20 cellular contexts compared by ENCODE assay signal in the genomic region with DNA sequence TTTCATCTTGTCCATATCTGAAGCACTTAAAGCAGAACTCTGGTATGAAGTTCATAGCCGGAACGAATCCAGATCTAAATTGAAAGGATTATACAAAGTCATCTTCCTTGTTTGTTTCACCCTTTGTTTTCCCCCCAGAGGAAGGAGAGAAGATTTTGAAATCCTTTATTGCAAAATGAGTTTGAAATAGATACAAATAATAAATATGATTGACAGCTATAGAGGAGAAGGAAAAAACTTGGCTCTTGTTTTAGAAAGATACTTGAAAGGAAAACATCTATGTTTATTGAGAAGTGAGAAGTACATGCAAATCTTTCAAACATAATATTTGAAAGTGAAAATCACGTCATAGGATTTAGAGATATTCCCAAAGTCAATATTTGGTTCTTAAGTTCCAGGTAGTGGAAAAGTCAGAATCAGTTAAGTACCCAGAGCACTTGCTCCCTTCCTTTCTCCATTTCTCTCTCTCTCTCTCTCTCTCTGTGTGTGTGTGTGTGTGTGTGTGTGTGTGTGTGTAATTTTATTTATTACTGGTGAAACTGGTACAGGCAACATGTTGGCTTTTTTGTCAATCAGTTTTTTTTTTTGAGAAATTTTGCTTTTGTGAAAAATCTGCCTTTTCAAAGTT. TPM values are rescaled to one million over a fixed set of nuclear protein-coding genes. Genes with fewer than 3 reads are reported as not detected.
A peak's percentile ranks its signal among the peaks of the same experiment; 100 is the strongest.
DNase-seq lines count a peak whose midpoint lies in the region; ATAC-seq and TF ChIP-seq lines count a peak whose summit lies in the region.
"Had no signal": no experiment of that assay in that cellular context is flagged by ENCODE, and none has a peak within 500 bp of the region (broad histone marks: within the 10 kb centered on the region; RNA-seq: fewer than 3 reads in every experiment).

No MANE protein-coding gene starts in this region.

- no peaks in the 10 kb centered on the region for H4K20me1 ChIP-seq in mammary epithelial cell (ENCODE audit: insufficient read depth, low read length)

- H3K9me3 Mint-ChIP-seq in MCF 10A (ENCODE audit: unreplicated experiment) (peaks cover 15% of the 10 kb centered on the region), type B pancreatic cell (peaks cover 10% of the 10 kb centered on the region)
- H3K9me3 Mint-ChIP-seq: activated CD8-positive, alpha-beta T cell treated with anti-CD3 and anti-CD28 coated beads for 36 hours; activated T-cell treated with anti-CD3 and anti-CD28 coated beads, Interleukin-2, amount 50 U/mL, for 4 hours; CD8-positive, alpha-beta memory T cell had no signal

- H3K4me1 ChIP-seq in mammary epithelial cell (ENCODE audit: insufficient read depth, low read length) (peaks cover 12% of the 10 kb centered on the region), body of pancreas (peaks cover 21% of the 10 kb centered on the region), skeletal muscle tissue (ENCODE audit: control insufficient read depth in 3 of 3, insufficient read depth in 3 of 3, low read length in 3 of 3) (peaks cover 11 to 34% (median 21%) of the 10 kb centered on the region in 3 donors)

- H3K27ac ChIP-seq in mammary epithelial cell (ENCODE audit: insufficient read depth, low read depth, low read length) (no peak overlapping the region), body of pancreas (no peak overlapping the region), skeletal muscle tissue (ENCODE audit: low read depth, low read length) (peak overlapping the region; percentile 33)

- H3K9me3 ChIP-seq in mammary epithelial cell (replicated peaks; ENCODE audit: insufficient read depth, low read length) (no peaks in the 10 kb centered on the region), body of pancreas (no peaks in the 10 kb centered on the region), skeletal muscle tissue (ENCODE audit: control insufficient read depth in 3 of 3, low read length in 3 of 3) (no peaks in the 10 kb centered on the region)

- H3K27me3 Mint-ChIP-seq in MCF 10A (ENCODE audit: insufficient read depth, unreplicated experiment) (no peaks in the 10 kb centered on the region), type B pancreatic cell (no peaks in the 10 kb centered on the region)
- H3K27me3 Mint-ChIP-seq: activated CD8-positive, alpha-beta T cell treated with anti-CD3 and anti-CD28 coated beads for 36 hours; brain; CD8-positive, alpha-beta memory T cell; T-helper 17 cell had no signal

- intact Hi-C loops in MCF 10A (cut with micrococcal nuclease), result loop anchor here (5.0 kb wide), 3 partner anchors 195 to 355 kb away; no protein-coding TSS in a partner anchor
- intact Hi-C loops in mammary epithelial cell (cut with micrococcal nuclease), result loop anchor here (5.0 kb wide), 1 partner anchor 355 kb away; no protein-coding TSS in a partner anchor
- intact Hi-C loops in body of pancreas (cut with DNase I), result no loop called here

- H3K27me3 ChIP-seq in mammary epithelial cell (ENCODE audit: insufficient read depth, low read length), result no peaks in the 10 kb centered on the region
- H3K27me3 ChIP-seq in body of pancreas, result no peaks in the 10 kb centered on the region
- no peaks in the 10 kb centered on the region for H3K27me3 ChIP-seq in skeletal muscle tissue (ENCODE audit: control insufficient read depth in 3 of 3, insufficient read depth in 3 of 3, low read length in 3 of 3)

- dilution Hi-C loops in mammary epithelial cell (cut with HindIII; ENCODE audit: low sequenced_read_pairs), result no loop called here

- H3K4me3 Mint-ChIP-seq in MCF 10A (ENCODE audit: unreplicated experiment) (peak overlapping the region; percentile 31), type B pancreatic cell (no peak overlapping the region)
- H3K4me3 Mint-ChIP-seq: activated CD8-positive, alpha-beta T cell treated with anti-CD3 and anti-CD28 coated beads for 36 hours; activated T-cell treated with anti-CD3 and anti-CD28 coated beads, Interleukin-2, amount 50 U/mL, for 4 hours; brain; CD8-positive, alpha-beta memory T cell; T-helper 17 cell had no signal

- peaks cover 1% of the 10 kb centered on the region for H3K36me3 ChIP-seq in mammary epithelial cell (ENCODE audit: insufficient read depth, low read length)
- H3K36me3 ChIP-seq in body of pancreas (replicated peaks in 1 of 2; ENCODE audit: insufficient read depth in 1 of 2, low read depth in 2 of 2), result no peaks in the 10 kb centered on the region
- H3K36me3 ChIP-seq in skeletal muscle tissue (ENCODE audit: control insufficient read depth in 3 of 3, insufficient read depth in 3 of 3, low read length in 3 of 3), result no peaks in the 10 kb centered on the region

- TF ChIP-seq CTCF in MCF 10A (IDR thresholded peaks at IDR 0.05; ENCODE audit: unreplicated experiment) (no peak), mammary epithelial cell (conservative IDR thresholded peaks at IDR 0.05 in 1 of 2, IDR thresholded peaks at IDR 0.05 in 1 of 2; ENCODE audit: extremely low read depth in 1 of 2, insufficient read depth in 1 of 2, low read depth in 1 of 2, low read length in 2 of 2) (no peak), body of pancreas (IDR thresholded peaks at IDR 0.05) (no peak), type B pancreatic cell (conservative IDR thresholded peaks at IDR 0.05) (no peak)

- H2AFZ ChIP-seq in mammary epithelial cell (ENCODE audit: low read depth, low read length), result no peak overlapping the region

- no peak overlapping the region for H3K27ac Mint-ChIP-seq in MCF 10A (ENCODE audit: low read depth, unreplicated experiment)
- H3K27ac Mint-ChIP-seq in type B pancreatic cell, result no peak overlapping the region
- H3K27ac Mint-ChIP-seq: activated CD8-positive, alpha-beta T cell treated with anti-CD3 and anti-CD28 coated beads for 36 hours; activated naive CD4-positive, alpha-beta T cell treated with anti-CD3 and anti-CD28 coated beads, Interleukin-2, amount 50 U/mL, for 72 hours; CD8-positive, alpha-beta memory T cell; T-helper 17 cell had no signal

- H3K4me2 ChIP-seq in mammary epithelial cell (ENCODE audit: insufficient read depth, low read depth, low read length), result no peak overlapping the region

- peaks cover 79% of the 10 kb centered on the region for H3K79me2 ChIP-seq in mammary epithelial cell (ENCODE audit: insufficient read depth, low read length)

- peak; percentile 42 for ATAC-seq in body of pancreas
- no peak for ATAC-seq in GM21529 (IDR thresholded peaks at IDR 0.05; ENCODE audit: unreplicated experiment)
- ATAC-seq in HG03439 (IDR thresholded peaks at IDR 0.05; ENCODE audit: unreplicated experiment), result no peak
- ATAC-seq: activated CD8-positive, alpha-beta T cell treated with anti-CD3 and anti-CD28 coated beads for 36 hours; activated naive CD4-positive, alpha-beta T cell treated with anti-CD3 and anti-CD28 coated beads, Interleukin-2, amount 50 U/mL, for 72 hours; activated T-cell treated with anti-CD3 and anti-CD28 coated beads, Interleukin-2, amount 50 U/mL, for 4 hours; T-helper 17 cell had no signal

- TF ChIP-seq POLR2A in body of pancreas (IDR thresholded peaks at IDR 0.05), result no peak

- H3K36me3 Mint-ChIP-seq in MCF 10A (ENCODE audit: insufficient read depth, unreplicated experiment), result peaks cover 4% of the 10 kb centered on the region
- peaks cover 12% of the 10 kb centered on the region for H3K36me3 Mint-ChIP-seq in type B pancreatic cell

- POLR2A ChIA-PET in MCF 10A (lab: Yijun Ruan, JAX), result interaction anchor here (0.6 to 1.7 kb wide), 5 partner anchors 30 to 254 kb away, joined by 3 to 5 read pairs (median 3); no protein-coding TSS in a partner anchor

- H3K4me1 Mint-ChIP-seq in MCF 10A (ENCODE audit: insufficient read depth, unreplicated experiment), result peaks cover 31% of the 10 kb centered on the region
- H3K4me1 Mint-ChIP-seq in type B pancreatic cell (ENCODE audit: unreplicated experiment), result peaks cover 15% of the 10 kb centered on the region

- BruUV-seq in MCF 10A (replicated peaks; lab: Mats Ljungman, UMichigan) (no TSS peak), mammary epithelial cell (replicated peaks; lab: Mats Ljungman, UMichigan) (no TSS peak)

- no peak for DNase-seq in MCF 10A (ENCODE audit: unreplicated experiment)
- no peak for DNase-seq in mammary epithelial cell
- peak; percentile 36 for DNase-seq in HT-29 (ENCODE audit: low spot score)
- no peak for DNase-seq in body of pancreas
- DNase-seq in type B pancreatic cell (ENCODE audit: extremely low spot score, unreplicated experiment), result no peak
- DNase-seq: activated CD4-positive, CD25-positive, alpha-beta regulatory T cell; activated CD8-positive, alpha-beta T cell treated with anti-CD3 and anti-CD28 coated beads for 36 hours; activated T-cell treated with anti-CD3 and anti-CD28 coated beads, Interleukin-2, amount 50 U/mL, for 4 hours; CD8-positive, alpha-beta memory T cell; DND-41; foreskin fibroblast; NCI-H2081 treated with DMSO at 0.1 percent for 48 hours; NCI-H524 treated with DMSO at 0.1 percent for 48 hours; OCI-M1; T-helper 17 cell had no signal

- 71% methylated on average over 2 of the region's 3 CpGs for WGBS in mammary epithelial cell (ENCODE audit: low coverage, missing lambda C conversion rate)
- WGBS in body of pancreas, 2 donors, result 26 to 36% methylated on average over 3 of the region's 3 CpGs

- no peak overlapping the region for H3K4me3 ChIP-seq in mammary epithelial cell (replicated peaks in 1 of 3; ENCODE audit: insufficient read depth in 1 of 3, low read depth in 2 of 3, low read length in 3 of 3)
- H3K4me3 ChIP-seq in body of pancreas, result no peak overlapping the region
- no peak overlapping the region for H3K4me3 ChIP-seq in skeletal muscle tissue (ENCODE audit: low read length in 3 of 3)

- in situ Hi-C loops in mammary epithelial cell (cut with MboI; ENCODE audit: low sequenced_read_pairs in 2 of 2), result loop anchor here in 1 of 2 donors (25.0 kb wide), 1 partner anchor 95 kb away; no protein-coding TSS in a partner anchor

- CTCF ChIA-PET in MCF 10A (lab: Yijun Ruan, JAX) (interaction anchor here (0.6 to 2.8 kb wide), 16 partner anchors 10 to 357 kb away, joined by 3 to 24 read pairs (median 5); partner anchors contain the start of gene PAM), mammary epithelial cell (lab: Charles Lee; ENCODE audit: low non-redundant PET) (no interaction called here)

- H3K9ac ChIP-seq in mammary epithelial cell (ENCODE audit: insufficient read depth, low read length), result no peak overlapping the region
- H3K9ac ChIP-seq in skeletal muscle tissue (ENCODE audit: low read depth in 1 of 3, low read length in 3 of 3), result peak overlapping the region in 1 of 3 donors; percentile 1

RNA-seq across cellular contexts. Expression of gene PAM, which starts 27.3 kb away (rescaled TPM):
- total RNA-seq in MCF 10A (2022) (60.3 and 64.3 TPM in 2 replicates), mammary epithelial cell (100 to 1,000 TPM; 173 to 391 TPM), body of pancreas (100 to 1,000 TPM in 1 of 2 donors, 10 to 100 TPM in 1; 75.2 to 111 TPM), skeletal muscle tissue (95.5 TPM), type B pancreatic cell (ENCODE audit: low replicate concordance) (116 and 135 TPM in 2 replicates)
- 112 TPM for polyA plus RNA-seq in mammary epithelial cell
- 146 TPM for polyA minus RNA-seq in mammary epithelial cell
- total RNA-seq in HT-29 (2014; rRNA removed; shearing (Covaris generic)), result 108 and 119 TPM in 2 replicates
